Comparison of ENCODE assay signal across 10 cellular contexts in the genomic region with DNA sequence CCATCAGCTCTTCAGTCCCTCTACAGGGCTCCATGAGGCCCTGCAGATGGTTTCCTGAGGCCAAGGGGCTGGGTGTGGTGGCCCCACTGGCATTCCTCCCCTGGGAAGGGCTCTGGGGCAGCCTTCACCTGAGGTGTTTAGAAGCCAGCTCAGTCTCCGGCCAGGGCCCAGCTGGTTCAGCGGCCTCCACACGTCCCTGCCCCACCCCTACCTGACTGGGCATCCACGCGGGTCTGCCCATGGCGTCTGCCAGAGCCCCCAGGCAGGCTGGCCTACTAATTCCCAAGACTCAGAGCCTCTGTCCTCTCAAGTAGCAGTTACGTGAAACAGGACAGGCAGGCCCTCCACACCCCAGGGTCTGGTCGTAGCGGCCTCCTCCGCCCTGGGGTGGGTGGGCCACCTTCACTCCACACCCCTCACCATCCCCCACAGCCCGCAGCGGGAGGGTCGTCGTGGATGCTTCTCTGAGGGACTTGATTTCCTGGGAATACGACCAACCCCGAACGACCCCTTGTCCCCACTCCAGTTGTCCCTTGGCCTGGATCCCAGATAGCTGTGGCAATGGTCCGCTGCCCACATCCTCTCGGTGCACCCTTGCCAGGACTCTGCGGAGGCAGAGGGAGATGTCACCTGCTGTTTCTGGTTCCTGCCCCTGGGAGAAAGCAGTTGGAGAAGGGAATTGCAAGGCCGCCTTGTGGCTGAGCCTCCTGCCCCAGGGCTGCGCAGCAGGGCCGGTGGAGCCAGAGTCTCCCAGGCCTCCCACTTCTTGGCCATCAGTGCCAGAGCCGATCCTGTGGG. TPM values are rescaled to one million over a fixed set of nuclear protein-coding genes. Genes with fewer than 3 reads are reported as not detected.
DNase-seq lines count a peak whose midpoint lies in the region; ATAC-seq, FAIRE-seq and TF ChIP-seq lines count a peak whose summit lies in the region.
"Had no signal": no experiment of that assay in that cellular context is flagged by ENCODE, and none has a peak within 500 bp of the region (broad histone marks: within the 10 kb centered on the region; RNA-seq: fewer than 3 reads in every experiment).

No MANE protein-coding gene starts in this region.

- intact Hi-C loops in PC-9 (cut with micrococcal nuclease; ENCODE audit: unreplicated experiment) (loop anchor here (1.0 to 2.0 kb wide), 4 partner anchors 27 to 83 kb away; no protein-coding TSS in a partner anchor), tibial artery (cut with DNase I; ENCODE audit: low total_unique reads) (loop anchor here (5.0 kb wide), 1 partner anchor 68 kb away; no protein-coding TSS in a partner anchor)

- peaks cover 62% of the 10 kb centered on the region for H3F3A ChIP-seq in PC-9 (ENCODE audit: insufficient read depth, low read depth)

- peaks cover 11% of the 10 kb centered on the region for H3K4me1 ChIP-seq in PC-9 (replicated peaks; ENCODE audit: insufficient read depth)
- H3K4me1 ChIP-seq in muscle layer of duodenum (ENCODE audit: control insufficient read depth in 1 of 2, insufficient read depth in 2 of 2, low read length in 2 of 2): peaks cover 3 to 36% of the 10 kb centered on the region in 2 donors
- H3K4me1 ChIP-seq in tibial artery: peaks cover 13 to 82% (median 56%) of the 10 kb centered on the region in 4 donors

- POLR2A ChIA-PET in PC-9 (lab: Charles Lee; ENCODE audit: unreplicated experiment): interaction anchor here (0.5 to 1.4 kb wide), 8 partner anchors 13 to 206 kb away, joined by 3 to 8 read pairs (median 4); no protein-coding TSS in a partner anchor

- H3K36me3 ChIP-seq in PC-9 (ENCODE audit: low read depth) (peaks cover 63% of the 10 kb centered on the region), muscle layer of duodenum (ENCODE audit: control insufficient read depth in 1 of 2, insufficient read depth in 2 of 2, low read length in 2 of 2) (peaks cover 64 to 85% of the 10 kb centered on the region in 2 donors), tibial artery (peaks cover 83 to 96% (median 88%) of the 10 kb centered on the region in 3 donors)

- H3K27me3 ChIP-seq in PC-9 (ENCODE audit: insufficient read depth, low read depth): no peaks in the 10 kb centered on the region
- no peaks in the 10 kb centered on the region for H3K27me3 ChIP-seq in muscle layer of duodenum (ENCODE audit: low read depth, low read length)
- H3K27me3 ChIP-seq in tibial artery: no peaks in the 10 kb centered on the region

- DNase-seq in PC-9: peak; percentile 68 to 81
- no peak for DNase-seq in coronary artery (ENCODE audit: low spot score)
- no peak for DNase-seq in tibial artery
- no peak for DNase-seq in activated CD8-positive, alpha-beta memory T cell treated with anti-CD3 and anti-CD28 coated beads, Interleukin-2, amount 50 U/mL, for 4 hours
- no peak for DNase-seq in T1000 (lab: John Stamatoyannopoulos, UW)
- no peak for DNase-seq in HTR-8/SVneo (ENCODE audit: insufficient read length, low spot score)
- DNase-seq: DMS53 had no signal

- TF ChIP-seq CTCF in PC-9 (conservative IDR thresholded peaks at IDR 0.05) (no peak), coronary artery (IDR thresholded peaks at IDR 0.05) (no peak), tibial artery (IDR thresholded peaks at IDR 0.05) (no peak)

- H2AFZ ChIP-seq in PC-9: no peak overlapping the region

- no peak for ATAC-seq in GM19351 (IDR thresholded peaks at IDR 0.05; ENCODE audit: unreplicated experiment)

- peaks cover 33% of the 10 kb centered on the region; the same call in 1 of the 2 replicates for H3K79me2 ChIP-seq in PC-9 (ENCODE audit: low read depth)

- no peak overlapping the region for H3K4me3 ChIP-seq in PC-9
- H3K4me3 ChIP-seq in coronary artery: peak overlapping the region; percentile 38
- H3K4me3 ChIP-seq in muscle layer of duodenum (ENCODE audit: low read depth in 1 of 2, low read length in 2 of 2): no peak overlapping the region
- no peak overlapping the region for H3K4me3 ChIP-seq in tibial artery

- no peak for FAIRE-seq in HTR-8/SVneo (lab: Jason Lieb, UNC)

- peaks cover 5% of the 10 kb centered on the region; the same call in 1 of the 2 replicates for H4K20me1 ChIP-seq in PC-9 (ENCODE audit: insufficient read depth)

- BruUV-seq in PC-9 (replicated peaks; lab: Mats Ljungman, UMichigan): TSS peak; percentile 9

- no peaks in the 10 kb centered on the region for H3K9me3 ChIP-seq in PC-9 (ENCODE audit: insufficient read depth, low read depth)
- no peaks in the 10 kb centered on the region for H3K9me3 ChIP-seq in muscle layer of duodenum (ENCODE audit: control insufficient read depth in 1 of 2, low read length in 2 of 2)
- H3K9me3 ChIP-seq in tibial artery: no peaks in the 10 kb centered on the region

- no peaks in the 10 kb centered on the region for H3K9me2 ChIP-seq in PC-9 (ENCODE audit: insufficient read depth)

- H3K4me2 ChIP-seq in PC-9: 0 out of 2 replicates have a peak overlapping the region, but pooled peaks have one; percentile 7

- H3K27ac ChIP-seq in PC-9 (peak overlapping the region; percentile 80), coronary artery (peak overlapping the region; percentile 83 to 95), muscle layer of duodenum (ENCODE audit: low read length) (peak overlapping the region; percentile 45), tibial artery (peak overlapping the region; percentile 72 to 91)

- CTCF ChIA-PET in PC-9 (lab: Charles Lee): interaction anchor here (0.6 to 1.1 kb wide), 4 partner anchors 14 to 211 kb away, joined by 3 to 6 read pairs (median 3); partner anchors contain the start of genes MRPS12 and SARS2

RNA-seq across cellular contexts. Expression of gene CAPN12, which starts 24.3 kb away (rescaled TPM):
- 38.4 and 43.9 TPM in 2 replicates for total RNA-seq in PC-9 (2021)
- total RNA-seq: neural crest cell had no signal

RNA-seq across cellular contexts. Expression of gene LGALS7, which starts 53.4 kb away (rescaled TPM):
- 1.7 and 2.1 TPM in 2 replicates for total RNA-seq in PC-9 (2021)
- total RNA-seq: neural crest cell had no signal

Comparison
In these comparisons a context has a peak if more than half of its experiments do, and no peak if none do; other contexts are left out.
1. DNase-seq: peak in PC-9 (2 of 2); none in coronary artery (single experiment), tibial artery (0 of 2), activated CD8-positive, alpha-beta memory T cell treated with anti-CD3 and anti-CD28 coated beads, Interleukin-2, amount 50 U/mL, for 4 hours (single experiment), T1000 (single experiment) and HTR-8/SVneo (single experiment).
2. Peak in every context shown above with its lines, with median percentiles within 50 percentile points of each other: H3K27ac ChIP-seq.